16 cellular contexts compared by ENCODE assay signal in the genomic region with DNA sequence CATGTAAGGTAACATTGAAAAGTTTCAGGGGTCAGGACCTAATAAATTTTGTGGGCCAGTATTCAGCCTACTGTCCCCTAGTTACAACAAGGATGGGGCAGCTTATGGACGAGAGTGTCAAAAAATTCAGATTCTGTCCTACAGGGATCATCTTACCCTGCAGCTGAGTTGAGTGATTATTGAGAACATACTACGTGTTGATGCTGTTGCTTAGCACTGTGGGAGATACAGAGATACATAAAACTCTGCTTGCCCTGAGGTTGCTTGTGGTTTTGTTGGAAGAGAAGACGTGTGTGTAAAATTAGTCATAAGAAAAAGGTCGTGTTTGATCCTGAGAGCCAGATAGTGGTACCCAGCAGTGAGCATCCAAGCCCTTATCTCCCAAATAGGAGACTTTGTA.
DNase-seq lines count a peak whose midpoint lies in the region; ATAC-seq and TF ChIP-seq lines count a peak whose summit lies in the region.
"Had no signal": no experiment of that assay in that cellular context is flagged by ENCODE, and none has a peak within 500 bp of the region (broad histone marks: within the 10 kb centered on the region; RNA-seq: fewer than 3 reads in every experiment).

No MANE protein-coding gene starts in this region.

- no peak for TF ChIP-seq CTCF in Panc1 (IDR thresholded peaks at IDR 0.05)
- TF ChIP-seq CTCF in nephron progenitor cell (IDR thresholded peaks at IDR 0.05) = no peak

- no peaks in the 10 kb centered on the region for H3K27me3 ChIP-seq in Panc1 (ENCODE audit: control insufficient read depth, insufficient read depth, low read length)
- H3K27me3 ChIP-seq in CD8-positive, alpha-beta memory T cell (ENCODE audit: insufficient read depth, low read length, poor library complexity, severe bottlenecking) = no peaks in the 10 kb centered on the region
- H3K27me3 ChIP-seq: colonic mucosa, esophagus muscularis mucosa, sigmoid colon, stomach had no signal

- no peak overlapping the region for H3K4me3 Mint-ChIP-seq in nephron progenitor cell
- no peak overlapping the region for H3K4me3 Mint-ChIP-seq in CD8-positive, alpha-beta memory T cell
- H3K4me3 Mint-ChIP-seq: activated CD4-positive, alpha-beta memory T cell treated with anti-CD3 and anti-CD28 coated beads, Interleukin-2, amount 10 ng/mL, durations not matched to agents 7 days and 5 days had no signal

- ATAC-seq in GM18868 (IDR thresholded peaks at IDR 0.05; ENCODE audit: unreplicated experiment) (peak; percentile 48), Panc1 (peak; percentile 30; the same call in 1 of the 2 replicates), GM21447 (IDR thresholded peaks at IDR 0.05; ENCODE audit: unreplicated experiment) (no peak)

- CTCF ChIA-PET in Panc1 (lab: Charles Lee) = no interaction called here
- CTCF ChIA-PET in CD8-positive, alpha-beta memory T cell (lab: Charles Lee) = no interaction called here

- no peaks in the 10 kb centered on the region for H3K36me3 ChIP-seq in Panc1 (ENCODE audit: control insufficient read depth, insufficient read depth, low read length)
- no peaks in the 10 kb centered on the region for H3K36me3 ChIP-seq in CD8-positive, alpha-beta memory T cell (ENCODE audit: insufficient read depth, low read length)
- H3K36me3 ChIP-seq: colonic mucosa, esophagus muscularis mucosa, sigmoid colon, stomach had no signal

- H3K27me3 Mint-ChIP-seq in nephron progenitor cell (ENCODE audit: low read depth, poor library complexity) = peaks cover 5% of the 10 kb centered on the region
- peaks cover 6 to 17% of the 10 kb centered on the region in 2 donors for H3K27me3 Mint-ChIP-seq in CD8-positive, alpha-beta memory T cell

- H3K36me3 Mint-ChIP-seq in nephron progenitor cell (ENCODE audit: low read depth) = no peaks in the 10 kb centered on the region
- H3K36me3 Mint-ChIP-seq in CD8-positive, alpha-beta memory T cell = peaks cover 0 to 5% (median 0%) of the 10 kb centered on the region in 3 donors

- no peaks in the 10 kb centered on the region for H3K9me3 ChIP-seq in Panc1 (ENCODE audit: control insufficient read depth, insufficient read depth, low read depth, low read length)
- no peaks in the 10 kb centered on the region for H3K9me3 ChIP-seq in CD8-positive, alpha-beta memory T cell (ENCODE audit: low read length)
- H3K9me3 ChIP-seq: colonic mucosa, esophagus muscularis mucosa, sigmoid colon, stomach had no signal

- no peak overlapping the region for H3K4me3 ChIP-seq in Panc1 (ENCODE audit: low read depth in 2 of 2, low read length in 2 of 2)
- no peak overlapping the region for H3K4me3 ChIP-seq in CD8-positive, alpha-beta memory T cell (ENCODE audit: low read length)
- H3K4me3 ChIP-seq: colonic mucosa, esophagus muscularis mucosa, sigmoid colon, stomach had no signal

- no peaks in the 10 kb centered on the region; the same call in 1 of the 2 replicates for H3K4me1 ChIP-seq in Panc1 (ENCODE audit: control insufficient read depth, insufficient read depth, low read length)
- H3K4me1 ChIP-seq in CD8-positive, alpha-beta memory T cell (ENCODE audit: insufficient read depth, low read length) = no peaks in the 10 kb centered on the region
- H3K4me1 ChIP-seq: colonic mucosa had no signal

- POLR2A ChIA-PET in Panc1 (lab: Charles Lee) = no interaction called here
- POLR2A ChIA-PET in CD8-positive, alpha-beta memory T cell (lab: Charles Lee) = no interaction called here

- intact Hi-C loops in Panc1 (cut with micrococcal nuclease; ENCODE audit: unreplicated experiment) = no loop called here

- in situ Hi-C loops in Panc1 (cut with HindIII; ENCODE audit: low pct_unique_long_range_greater_than_20kb, low sequenced_read_pairs) = no loop called here

- DNase-seq in Panc1 (ENCODE audit: low read depth, low spot score) (no peak), nephron progenitor cell (no peak), SHP77 treated with DMSO at 0.1 percent for 48 hours (lab: John Stamatoyannopoulos, UW) (no peak)
- peak; percentile 34 for DNase-seq in central memory CD4-positive, alpha-beta T cell
- DNase-seq in CD8-positive, alpha-beta memory T cell = no peak
- DNase-seq: activated CD4-positive, alpha-beta memory T cell treated with anti-CD3 and anti-CD28 coated beads, Interleukin-2, amount 10 ng/mL, durations not matched to agents 7 days and 5 days; activated naive CD4-positive, alpha-beta T cell treated with Interleukin-2 at 50 U/mL for 16 hours; colonic mucosa; Karpas-422; NCI-H1436 treated with DMSO at 0.1 percent for 48 hours; NCI-H510A; sigmoid colon; stomach had no signal

- H3K4me1 Mint-ChIP-seq in nephron progenitor cell = peaks cover 29% of the 10 kb centered on the region
- peaks cover 0 to 4% (median 0%) of the 10 kb centered on the region in 3 donors for H3K4me1 Mint-ChIP-seq in CD8-positive, alpha-beta memory T cell

- BruUV-seq in Panc1 (replicated peaks; lab: Mats Ljungman, UMichigan) = no TSS peak

- H3K27ac ChIP-seq in Panc1 (ENCODE audit: low read length) = no peak overlapping the region
- H3K27ac ChIP-seq in CD8-positive, alpha-beta memory T cell (ENCODE audit: low read depth, low read length) = no peak overlapping the region
- H3K27ac ChIP-seq: colonic mucosa, esophagus muscularis mucosa, sigmoid colon, stomach had no signal

- H3K27ac Mint-ChIP-seq in nephron progenitor cell = peak overlapping the region; percentile 43
- peak overlapping the region in 2 of 8 donors; percentile 8 to 35 for H3K27ac Mint-ChIP-seq in CD8-positive, alpha-beta memory T cell
- H3K27ac Mint-ChIP-seq: activated CD4-positive, alpha-beta memory T cell treated with anti-CD3 and anti-CD28 coated beads, Interleukin-2, amount 10 ng/mL, durations not matched to agents 7 days and 5 days had no signal

- H3K9me3 Mint-ChIP-seq in nephron progenitor cell = no peaks in the 10 kb centered on the region
- H3K9me3 Mint-ChIP-seq in CD8-positive, alpha-beta memory T cell = no peaks in the 10 kb centered on the region
- H3K9me3 Mint-ChIP-seq: activated CD4-positive, alpha-beta memory T cell treated with anti-CD3 and anti-CD28 coated beads, Interleukin-2, amount 10 ng/mL, durations not matched to agents 7 days and 5 days had no signal
